18 cellular contexts compared by ENCODE assay signal in genomic region chr18:62518460-62519375, GRCh38.
"Had no signal": no experiment of that assay in that cellular context is flagged by ENCODE, and none has a peak within 500 bp of the region (broad histone marks: within the 10 kb centered on the region; RNA-seq: fewer than 3 reads in every experiment).

No MANE protein-coding gene starts in this region.

- DNase-seq: activated CD4-positive, CD25-positive, alpha-beta regulatory T cell treated with anti-CD3 and anti-CD28 coated beads, Interleukin-2, amount 50 U/mL, for 72 hours; activated naive CD8-positive, alpha-beta T cell treated with anti-CD3 and anti-CD28 coated beads, Interleukin-2, amount 10 ng/mL, durations not matched to agents 7 days and 5 days; anterior cingulate cortex; dorsolateral prefrontal cortex; foreskin fibroblast; glutamatergic neuron; hypothalamus; kidney; mesendoderm; stimulated activated CD4-positive, alpha-beta T cell treated with anti-CD3 and anti-CD28 coated beads, Interleukin-15, amount 100 ng/mL, for 24 hours; stimulated activated CD4-positive, alpha-beta T cell treated with anti-CD3 and anti-CD28 coated beads, Interleukin-4, amount 100 ng/mL, for 1 hour; stimulated activated naive CD4-positive, alpha-beta T cell; substantia nigra; T1000 had no signal

- H3K36me3 ChIP-seq: tibial nerve, vagina had no signal

- H3K27ac ChIP-seq: dorsolateral prefrontal cortex, skin epidermis, tibial nerve, vagina had no signal

- H3K4me3 ChIP-seq: dorsolateral prefrontal cortex, skin epidermis, tibial nerve, vagina had no signal

- ATAC-seq: natural killer cell treated with Interleukin-12 subunit alpha and Interleukin-12 subunit beta and Interleukin-15 and Interleukin-18, amount 100 ng/mL, for 72 hours had no signal

- H3K27me3 ChIP-seq: dorsolateral prefrontal cortex, tibial nerve, vagina had no signal
